ENCODE assay signal across 13 cellular contexts in the genomic region with DNA sequence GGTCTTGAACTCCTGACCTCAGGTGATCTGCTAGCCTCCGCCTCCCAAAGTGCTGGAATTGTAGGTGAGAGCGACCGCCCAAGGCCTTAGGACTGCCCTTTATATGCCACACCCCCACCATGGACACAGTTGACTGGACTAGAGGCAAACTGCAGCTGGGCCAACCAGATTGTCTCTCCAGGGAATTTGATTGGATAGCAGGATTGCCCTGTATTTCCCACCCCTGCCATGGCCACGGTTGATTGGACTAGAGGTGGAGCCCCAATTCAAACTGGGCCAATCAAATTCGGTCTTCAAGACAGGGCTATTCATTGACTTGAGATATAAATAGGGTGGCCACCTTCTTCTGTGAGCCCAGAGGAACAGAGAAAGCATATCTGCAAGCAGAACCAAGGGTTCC. TPM values are rescaled to one million over a fixed set of nuclear protein-coding genes. Genes with fewer than 3 reads are reported as not detected.
DNase-seq lines count a peak whose midpoint lies in the region; ATAC-seq and TF ChIP-seq lines count a peak whose summit lies in the region.
"Had no signal": no experiment of that assay in that cellular context is flagged by ENCODE, and none has a peak within 500 bp of the region (broad histone marks: within the 10 kb centered on the region; RNA-seq: fewer than 3 reads in every experiment).

No MANE protein-coding gene starts in this region.

- intact Hi-C loops in breast epithelium (cut with DNase I; ENCODE audit: low total_unique reads): no loop called here

- no peak overlapping the region for H3K4me3 ChIP-seq in AG10803 (ENCODE audit: low read length)
- no peak overlapping the region for H3K4me3 ChIP-seq in breast epithelium
- H3K4me3 ChIP-seq: ascending aorta, BLaER1 had no signal

- TF ChIP-seq POLR2A in breast epithelium (IDR thresholded peaks at IDR 0.05): no peak

- no peak overlapping the region for H3K27ac ChIP-seq in breast epithelium
- H3K27ac ChIP-seq: ascending aorta, BLaER1 had no signal

- H3K9me3 ChIP-seq in breast epithelium: no peaks in the 10 kb centered on the region
- H3K9me3 ChIP-seq: ascending aorta, BLaER1 had no signal

- H3K27ac Mint-ChIP-seq in HFFc6: no peak overlapping the region
- no peak overlapping the region for H3K27ac Mint-ChIP-seq in activated T-helper 17 cell treated with anti-CD3 and anti-CD28 coated beads, Interleukin-2, amount 50 U/mL, for 72 hours
- H3K27ac Mint-ChIP-seq: progenitor cell of endocrine pancreas had no signal

- no peak overlapping the region for H3K4me3 Mint-ChIP-seq in HFFc6
- H3K4me3 Mint-ChIP-seq in activated T-helper 17 cell treated with anti-CD3 and anti-CD28 coated beads, Interleukin-2, amount 50 U/mL, for 72 hours: no peak overlapping the region

- peaks cover 14% of the 10 kb centered on the region for H3K27me3 Mint-ChIP-seq in HFFc6 (ENCODE audit: insufficient read depth)
- no peaks in the 10 kb centered on the region for H3K27me3 Mint-ChIP-seq in activated T-helper 17 cell treated with anti-CD3 and anti-CD28 coated beads, Interleukin-2, amount 50 U/mL, for 72 hours
- H3K27me3 Mint-ChIP-seq: progenitor cell of endocrine pancreas had no signal

- DNase-seq in AG10803 (ENCODE audit: low read depth) (peak; percentile 15), HFFc6 (peak; percentile 24), kidney tubule cell (ENCODE audit: low spot score) (peak; percentile 34), T-helper 9 cell (no peak), glomerular visceral epithelial cell (ENCODE audit: extremely low spot score) (no peak), NOMO-1 (lab: John Stamatoyannopoulos, UW; ENCODE audit: unreplicated experiment in 2 of 2) (no peak), breast epithelium (ENCODE audit: low spot score in 2 of 2) (no peak)
- DNase-seq: activated T-cell treated with anti-CD3 and anti-CD28 coated beads, Interleukin-2, amount 50 U/mL, for 48 hours; OCI-M1 had no signal

- peak; percentile 32 for ATAC-seq in activated T-helper 17 cell treated with anti-CD3 and anti-CD28 coated beads, Interleukin-2, amount 50 U/mL, for 72 hours (replicated peaks)

- no peaks in the 10 kb centered on the region for H3K9me3 Mint-ChIP-seq in HFFc6
- no peaks in the 10 kb centered on the region for H3K9me3 Mint-ChIP-seq in activated T-helper 17 cell treated with anti-CD3 and anti-CD28 coated beads, Interleukin-2, amount 50 U/mL, for 72 hours

- no peaks in the 10 kb centered on the region for H3K4me1 ChIP-seq in breast epithelium
- H3K4me1 ChIP-seq: ascending aorta, BLaER1 had no signal

- H3K4me1 Mint-ChIP-seq in HFFc6 (ENCODE audit: low read depth): 0 out of 2 replicates have a peak, but pooled peaks cover 4% of the 10 kb centered on the region
- no peaks in the 10 kb centered on the region for H3K4me1 Mint-ChIP-seq in activated T-helper 17 cell treated with anti-CD3 and anti-CD28 coated beads, Interleukin-2, amount 50 U/mL, for 72 hours

- H3K36me3 Mint-ChIP-seq in HFFc6 (ENCODE audit: low read depth): no peaks in the 10 kb centered on the region
- no peaks in the 10 kb centered on the region for H3K36me3 Mint-ChIP-seq in activated T-helper 17 cell treated with anti-CD3 and anti-CD28 coated beads, Interleukin-2, amount 50 U/mL, for 72 hours (ENCODE audit: low read depth)

- TF ChIP-seq CTCF in AG10803 (conservative IDR thresholded peaks at IDR 0.05; ENCODE audit: low read length) (no peak), HFFc6 (IDR thresholded peaks at IDR 0.05) (no peak), breast epithelium (IDR thresholded peaks at IDR 0.05) (no peak)

- no peaks in the 10 kb centered on the region for H3K27me3 ChIP-seq in breast epithelium
- H3K27me3 ChIP-seq: ascending aorta, BLaER1 had no signal

- H3K36me3 ChIP-seq in breast epithelium: no peaks in the 10 kb centered on the region
- H3K36me3 ChIP-seq: ascending aorta, BLaER1 had no signal

RNA-seq across cellular contexts. Expression of a gene that starts 6.9 kb away (rescaled TPM):
- total RNA-seq in HFFc6 (2021; fragmentation: NEBNext Ultra II Directional; extraction: Animal tissue kit (Norgen Biotek cat#: 25700)): 10 to 100 TPM; 35.1 to 42.0 (median 39.4) TPM
- total RNA-seq in activated T-helper 17 cell treated with anti-CD3 and anti-CD28 coated beads, Interleukin-2, amount 50 U/mL, for 72 hours: 10 to 100 TPM; 61.1 to 74.2 TPM
- 10 to 100 TPM; 47.5 to 71.9 (median 51.8) TPM for total RNA-seq in breast epithelium

RNA-seq across cellular contexts. Expression of a gene that starts 19.3 kb away (rescaled TPM):
- total RNA-seq in HFFc6 (2021; fragmentation: NEBNext Ultra II Directional; extraction: Animal tissue kit (Norgen Biotek cat#: 25700)): under 1 TPM in 1 of 6 experiments, not detected in 5; 0.05 TPM
- total RNA-seq in activated T-helper 17 cell treated with anti-CD3 and anti-CD28 coated beads, Interleukin-2, amount 50 U/mL, for 72 hours: under 1 TPM; 0.05 to 0.09 TPM
- 100 to 1,000 TPM in 1 of 3 donors, 10 to 100 TPM in 1, 1 to 10 TPM in 1; 5.2 to 203 (median 24.6) TPM for total RNA-seq in breast epithelium

RNA-seq across cellular contexts. Expression of a gene that starts 58.4 kb away (rescaled TPM):
- 10 to 100 TPM; 18.5 to 32.1 (median 22.8) TPM for total RNA-seq in HFFc6 (2021; fragmentation: NEBNext Ultra II Directional; extraction: Animal tissue kit (Norgen Biotek cat#: 25700))
- 10 to 100 TPM; 22.0 to 36.7 TPM for total RNA-seq in activated T-helper 17 cell treated with anti-CD3 and anti-CD28 coated beads, Interleukin-2, amount 50 U/mL, for 72 hours
- total RNA-seq in breast epithelium: 10 to 100 TPM; 21.6 to 26.7 (median 24.4) TPM

Comparison
In these comparisons a context has a peak if more than half of its experiments do, and no peak if none do; other contexts are left out.
1. DNase-seq: peak in AG10803 (single experiment), HFFc6 (single experiment) and kidney tubule cell (single experiment); none in T-helper 9 cell (single experiment), glomerular visceral epithelial cell (single experiment), NOMO-1 (0 of 2) and breast epithelium (0 of 2).
2. RNA of a gene that starts 19.3 kb away (total RNA-seq): 5.2 to 203 TPM in breast epithelium; 0.05 to 0.09 TPM in activated T-helper 17 cell treated with anti-CD3 and anti-CD28 coated beads, Interleukin-2, amount 50 U/mL, for 72 hours and 0.05 TPM in HFFc6; every median in the first group is over 4 times any median in the second.